In the genomic region with DNA sequence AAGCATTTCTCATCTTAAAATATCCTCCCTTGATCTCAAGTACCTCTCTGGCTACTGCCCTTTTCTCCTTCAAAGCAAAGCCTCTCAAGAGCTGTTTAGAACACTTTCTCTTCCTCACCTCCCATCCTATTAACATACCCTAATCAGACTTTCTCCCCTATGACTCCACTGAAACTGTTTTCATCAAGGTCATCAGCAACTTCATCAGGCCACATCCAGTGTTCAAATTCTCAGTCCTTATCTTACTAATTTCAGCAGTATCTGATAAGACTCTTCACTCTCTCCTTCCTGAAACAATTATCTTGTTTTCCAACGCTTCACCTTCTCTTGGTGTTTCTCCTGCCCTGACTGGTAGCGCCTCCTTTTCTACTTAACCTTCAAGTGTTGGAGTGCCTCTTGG, we compare ENCODE assay signal across 15 cellular contexts. TPM values are rescaled to one million over a fixed set of nuclear protein-coding genes. Genes with fewer than 3 reads are reported as not detected.
DNase-seq lines count a peak whose midpoint lies in the region; ATAC-seq and TF ChIP-seq lines count a peak whose summit lies in the region.
"Had no signal": no experiment of that assay in that cellular context is flagged by ENCODE, and none has a peak within 500 bp of the region (broad histone marks: within the 10 kb centered on the region; RNA-seq: fewer than 3 reads in every experiment).

No MANE protein-coding gene starts in this region.

- H3K9me3 Mint-ChIP-seq in CD4-positive, alpha-beta T cell: no peaks in the 10 kb centered on the region
- H3K9me3 Mint-ChIP-seq in activated CD8-positive, alpha-beta T cell treated with anti-CD3 and anti-CD28 coated beads for 36 hours: no peaks in the 10 kb centered on the region

- H3K36me3 ChIP-seq in mesendoderm (ENCODE audit: control insufficient read depth, insufficient read depth, low read length) (no peaks in the 10 kb centered on the region), prostate gland (no peaks in the 10 kb centered on the region), testis (ENCODE audit: low read depth, missing control alignments) (no peaks in the 10 kb centered on the region)
- H3K36me3 ChIP-seq: heart right ventricle had no signal

- CTCF ChIA-PET in CD4-positive, alpha-beta T cell (lab: Charles Lee): no interaction called here
- CTCF ChIA-PET in activated CD8-positive, alpha-beta T cell treated with anti-CD3 and anti-CD28 coated beads for 36 hours (lab: Charles Lee): interaction anchor here (0.7 to 9.7 kb wide), 7 partner anchors 7 to 102 kb away, joined by 3 to 77 read pairs (median 5); no protein-coding TSS in a partner anchor

- TF ChIP-seq POLR2A in prostate gland (IDR thresholded peaks at IDR 0.05) (no peak), testis (IDR thresholded peaks at IDR 0.05) (no peak)

- no peak overlapping the region for H3K23ac ChIP-seq in mesendoderm (ENCODE audit: low read length)

- no peak overlapping the region for H2BK5ac ChIP-seq in mesendoderm (ENCODE audit: low read length)

- peaks cover 25% of the 10 kb centered on the region for H3K36me3 Mint-ChIP-seq in CD4-positive, alpha-beta T cell (ENCODE audit: low read depth)
- H3K36me3 Mint-ChIP-seq in activated CD8-positive, alpha-beta T cell treated with anti-CD3 and anti-CD28 coated beads for 36 hours (ENCODE audit: low read depth): peaks cover 23% of the 10 kb centered on the region

- POLR2A ChIA-PET in CD4-positive, alpha-beta T cell (lab: Charles Lee): interaction anchor here (1.4 to 11.6 kb wide), 5 partner anchors 11 to 110 kb away, joined by 3 to 116 read pairs (median 26); no protein-coding TSS in a partner anchor
- POLR2A ChIA-PET in activated CD8-positive, alpha-beta T cell treated with anti-CD3 and anti-CD28 coated beads for 36 hours (lab: Charles Lee): interaction anchor here (1.2 to 10.9 kb wide), 4 partner anchors 11 to 106 kb away, joined by 3 to 176 read pairs (median 64); no protein-coding TSS in a partner anchor

- no peaks in the 10 kb centered on the region for H3K9me3 ChIP-seq in CD4-positive, alpha-beta T cell (ENCODE audit: control insufficient read depth, low read length)
- H3K9me3 ChIP-seq in prostate gland (no peaks in the 10 kb centered on the region), testis (no peaks in the 10 kb centered on the region)
- H3K9me3 ChIP-seq: BLaER1 treated with 17β-estradiol and CSF1 and Interleukin-3, amounts not matched to agents 10 nM and 100 nM; heart right ventricle; mucosa of descending colon had no signal

- H4K5ac ChIP-seq in mesendoderm (ENCODE audit: low read length): no peak overlapping the region

- intact Hi-C loops in CD4-positive, alpha-beta T cell (cut with DNase I, micrococcal nuclease): loop anchor here (2.0 to 10.0 kb wide), 3 partner anchors 13 to 403 kb away; no protein-coding TSS in a partner anchor
- intact Hi-C loops in activated CD8-positive, alpha-beta T cell treated with anti-CD3 and anti-CD28 coated beads for 36 hours (cut with micrococcal nuclease): loop anchor here (2.0 kb wide), 2 partner anchors 13 to 25 kb away; no protein-coding TSS in a partner anchor
- intact Hi-C loops in prostate gland (cut with DNase I): loop anchor here (2.0 kb wide), 1 partner anchor 25 kb away; no protein-coding TSS in a partner anchor
- intact Hi-C loops in testis (cut with DNase I; ENCODE audit: low total_unique reads): no loop called here

- peak overlapping the region; percentile 80 for H3K4me3 Mint-ChIP-seq in CD4-positive, alpha-beta T cell
- peak overlapping the region; percentile 99 for H3K4me3 Mint-ChIP-seq in activated CD8-positive, alpha-beta T cell treated with anti-CD3 and anti-CD28 coated beads for 36 hours

- no peak overlapping the region for H3K27ac ChIP-seq in CD4-positive, alpha-beta T cell (ENCODE audit: low read depth, low read length)
- H3K27ac ChIP-seq in mesendoderm (ENCODE audit: low read depth, low read length): no peak overlapping the region
- no peak overlapping the region for H3K27ac ChIP-seq in prostate gland
- H3K27ac ChIP-seq in testis: no peak overlapping the region

- DNase-seq in CD4-positive, alpha-beta T cell: no peak
- DNase-seq in GM12864 (ENCODE audit: low read depth): no peak
- no peak for DNase-seq in activated CD8-positive, alpha-beta T cell treated with anti-CD3 and anti-CD28 coated beads for 36 hours
- peak; percentile 74 for DNase-seq in mesendoderm
- no peak for DNase-seq in foreskin fibroblast
- DNase-seq in prostate gland (ENCODE audit: low spot score): no peak
- no peak for DNase-seq in activated gamma-delta T cell (lab: John Stamatoyannopoulos, UW)
- DNase-seq in testis: no peak
- DNase-seq: activated CD4-positive, CD25-positive, alpha-beta regulatory T cell treated with anti-CD3 and anti-CD28 coated beads, Interleukin-2, amount 50 U/mL, for 72 hours; cerebellar nuclear complex; heart right ventricle; mucosa of descending colon; NCI-H510A treated with DMSO at 0.1 percent for 48 hours had no signal

- H3K9ac ChIP-seq in mesendoderm (ENCODE audit: low read length): no peak overlapping the region

- H3K4me3 ChIP-seq in GM12864 (ENCODE audit: low read depth, low read length) (peak overlapping the region; percentile 20; the same call in 1 of the 2 replicates), mesendoderm (ENCODE audit: low read length) (no peak overlapping the region), foreskin fibroblast (ENCODE audit: low read depth in 1 of 2, low read length in 2 of 2) (no peak overlapping the region), prostate gland (no peak overlapping the region), testis (no peak overlapping the region)
- H3K4me3 ChIP-seq: mucosa of descending colon had no signal

- no peak overlapping the region for H2AK5ac ChIP-seq in mesendoderm (ENCODE audit: low read length)

- peaks cover 3% of the 10 kb centered on the region for H3K79me1 ChIP-seq in mesendoderm (ENCODE audit: low read length)

- no peak overlapping the region for H4K8ac ChIP-seq in mesendoderm (ENCODE audit: low read depth, low read length)

- no peaks in the 10 kb centered on the region for H3K27me3 ChIP-seq in CD4-positive, alpha-beta T cell (ENCODE audit: control insufficient read depth, insufficient read depth, low read length)
- no peaks in the 10 kb centered on the region for H3K27me3 ChIP-seq in mesendoderm (ENCODE audit: insufficient read depth, low read length, poor library complexity)
- no peaks in the 10 kb centered on the region for H3K27me3 ChIP-seq in prostate gland (replicated peaks; ENCODE audit: insufficient read depth)
- H3K27me3 ChIP-seq in testis: no peaks in the 10 kb centered on the region
- H3K27me3 ChIP-seq: BLaER1 treated with 17β-estradiol and CSF1 and Interleukin-3, amounts not matched to agents 10 nM and 100 nM; heart right ventricle had no signal

- no CpG with 5 or more reads among the region's 2 CpGs for WGBS in mesendoderm (ENCODE audit: extremely low coverage, insufficient coverage, low lambda C conversion rate)
- 84% methylated on average over 2 of the region's 2 CpGs for WGBS in prostate gland
- 64 to 65% methylated on average over 2 of the region's 2 CpGs for WGBS in testis, 2 donors

- H3K4me1 ChIP-seq in mesendoderm (ENCODE audit: control insufficient read depth, low read depth, low read length): peaks cover 5% of the 10 kb centered on the region
- H3K4me1 ChIP-seq in prostate gland (replicated peaks): no peaks in the 10 kb centered on the region
- H3K4me1 ChIP-seq in testis: peaks cover 25% of the 10 kb centered on the region

- no peak for TF ChIP-seq CTCF in CD4-positive, alpha-beta T cell (IDR thresholded peaks at IDR 0.05)
- TF ChIP-seq CTCF in GM12864 (IDR thresholded peaks at IDR 0.05; ENCODE audit: low read depth, low read length, missing control alignments) (no peak), foreskin fibroblast (IDR thresholded peaks at IDR 0.05; ENCODE audit: low read depth, low read length) (no peak), prostate gland (IDR thresholded peaks at IDR 0.05) (no peak), testis (IDR thresholded peaks at IDR 0.05) (no peak)
- no peak for TF ChIP-seq CTCF in activated CD8-positive, alpha-beta T cell treated with anti-CD3 and anti-CD28 coated beads for 36 hours (IDR thresholded peaks at IDR 0.05)

- H3K4ac ChIP-seq in mesendoderm (ENCODE audit: low read depth, low read length): no peak overlapping the region

- no peak overlapping the region for H3K18ac ChIP-seq in mesendoderm (ENCODE audit: low read length)

- H2BK120ac ChIP-seq in mesendoderm (ENCODE audit: low read depth, low read length): no peak overlapping the region

- peak overlapping the region; percentile 95 for H3K27ac Mint-ChIP-seq in CD4-positive, alpha-beta T cell
- H3K27ac Mint-ChIP-seq in activated CD8-positive, alpha-beta T cell treated with anti-CD3 and anti-CD28 coated beads for 36 hours: peak overlapping the region; percentile 89
- H3K27ac Mint-ChIP-seq: progenitor cell of endocrine pancreas had no signal

- peaks cover 74% of the 10 kb centered on the region for H3K4me1 Mint-ChIP-seq in CD4-positive, alpha-beta T cell (ENCODE audit: low read depth)
- H3K4me1 Mint-ChIP-seq in activated CD8-positive, alpha-beta T cell treated with anti-CD3 and anti-CD28 coated beads for 36 hours (ENCODE audit: low read depth): peaks cover 52% of the 10 kb centered on the region

- no peak overlapping the region for H3K4me2 ChIP-seq in mesendoderm (ENCODE audit: low read length)

- H3K79me2 ChIP-seq in mesendoderm (ENCODE audit: control insufficient read depth, insufficient read depth, low read length): peaks cover 20% of the 10 kb centered on the region

- no peak for ATAC-seq in CD4-positive, alpha-beta T cell (ENCODE audit: poor library complexity)
- peak; percentile 18 for ATAC-seq in activated CD8-positive, alpha-beta T cell treated with anti-CD3 and anti-CD28 coated beads for 36 hours
- ATAC-seq: heart right ventricle, mucosa of descending colon had no signal

- H3K27me3 Mint-ChIP-seq in CD4-positive, alpha-beta T cell: no peaks in the 10 kb centered on the region
- no peaks in the 10 kb centered on the region for H3K27me3 Mint-ChIP-seq in activated CD8-positive, alpha-beta T cell treated with anti-CD3 and anti-CD28 coated beads for 36 hours

- no peak overlapping the region for H3K56ac ChIP-seq in mesendoderm (ENCODE audit: low read length)

- H2BK15ac ChIP-seq in mesendoderm (replicated peaks; ENCODE audit: low read depth): no peak overlapping the region

RNA-seq across cellular contexts. Expression of gene RAP1A, which starts 1.5 kb away (rescaled TPM):
- 10 to 100 TPM; 63.8 to 67.1 TPM for total RNA-seq in CD4-positive, alpha-beta T cell
- total RNA-seq in activated CD8-positive, alpha-beta T cell treated with anti-CD3 and anti-CD28 coated beads for 36 hours: 100 to 1,000 TPM; 197 to 198 TPM
- 46.5 TPM for polyA plus RNA-seq in mesendoderm (2013, experiment 1 of 2)
- polyA plus RNA-seq in mesendoderm (2013, experiment 2 of 2): 49.2 TPM
- total RNA-seq in prostate gland: 10 to 100 TPM; 31.4 to 39.1 TPM
- 10 to 100 TPM; 20.8 to 27.6 TPM for total RNA-seq in testis
- 42.8 TPM for polyA plus RNA-seq in testis (ENCODE audit: insufficient read depth, low read depth, low replicate concordance)
